ENCODE assay signal across 11 cellular contexts in genomic region chr11:111367411-111368284, GRCh38. TPM values are rescaled to one million over a fixed set of nuclear protein-coding genes. Genes with fewer than 3 reads are reported as not detected.
DNase-seq lines count a peak whose midpoint lies in the region; ATAC-seq, FAIRE-seq and TF ChIP-seq lines count a peak whose summit lies in the region.
"Had no signal": no experiment of that assay in that cellular context is flagged by ENCODE, and none has a peak within 500 bp of the region (broad histone marks: within the 10 kb centered on the region; RNA-seq: fewer than 3 reads in every experiment).

No MANE protein-coding gene starts in this region.

- no peak overlapping the region for H3K4me3 ChIP-seq in pancreas
- no peak overlapping the region for H3K4me3 ChIP-seq in suprapubic skin

- H3K36me3 ChIP-seq in pancreas (no peaks in the 10 kb centered on the region), suprapubic skin (no peaks in the 10 kb centered on the region)

- H3K27ac ChIP-seq in pancreas (peak overlapping the region in 3 of 4 donors; percentile 18 to 82 (median 78)), suprapubic skin (no peak overlapping the region)

- H3K4me1 ChIP-seq in pancreas (peaks cover 48 to 52% (median 48%) of the 10 kb centered on the region in 3 donors), suprapubic skin (no peaks in the 10 kb centered on the region)

- no peak for TF ChIP-seq POLR2A in suprapubic skin (IDR thresholded peaks at IDR 0.05)

- H3K9me3 ChIP-seq in pancreas, result no peaks in the 10 kb centered on the region
- H3K9me3 ChIP-seq in suprapubic skin, result no peaks in the 10 kb centered on the region

- intact Hi-C loops in pancreas (cut with DNase I), result loop anchor here in 1 of 3 donors (10.0 kb wide), 1 partner anchor 57 kb away; no protein-coding TSS in a partner anchor

- in situ Hi-C loops in ACHN (cut with HindIII; ENCODE audit: low pct_ligation_motif_present, low pct_unique_long_range_greater_than_20kb, low sequenced_read_pairs), result no loop called here

- ATAC-seq in GM19025 (IDR thresholded peaks at IDR 0.05; ENCODE audit: low read depth, unreplicated experiment) (peak; percentile 49), GM21786 (IDR thresholded peaks at IDR 0.05; ENCODE audit: unreplicated experiment) (peak; percentile 40), HG03432 (IDR thresholded peaks at IDR 0.05; ENCODE audit: unreplicated experiment) (peak; percentile 60), pancreas (no peak)
- ATAC-seq: PC-3 had no signal

- no peak for TF ChIP-seq EP300 in suprapubic skin (IDR thresholded peaks at IDR 0.05)

- WGBS in pancreas, 2 donors, result 84 to 87% methylated on average over 12 of the region's 12 CpGs
- WGBS in suprapubic skin, result 98% methylated on average over 12 of the region's 12 CpGs

- H3K27me3 ChIP-seq in pancreas (no peaks in the 10 kb centered on the region), suprapubic skin (no peaks in the 10 kb centered on the region)

- TF ChIP-seq CTCF in pancreas (IDR thresholded peaks at IDR 0.05) (no peak), suprapubic skin (IDR thresholded peaks at IDR 0.05) (no peak)

- no peak for FAIRE-seq in pancreas (lab: Jason Lieb, UNC)

- DNase-seq in pancreas (no peak), ACHN (no peak), suprapubic skin (ENCODE audit: low spot score in 2 of 2) (no peak), ecto neural progenitor cell (ENCODE audit: low spot score) (no peak)
- no peak for DNase-seq in activated effector memory CD4-positive, alpha-beta T cell treated with anti-CD3 and anti-CD28 coated beads, Interleukin-2, amount 50 U/mL, for 16 hours
- DNase-seq: cerebellar nuclear complex, PC-3 had no signal

RNA-seq across cellular contexts. Expression of gene POU2AF1, which starts 11.4 kb away (rescaled TPM):
- total RNA-seq in pancreas (1 to 10 TPM in 1 of 6 donors, under 1 TPM in 5; 0.08 to 2.2 (median 0.41) TPM), suprapubic skin (not detected)
- under 1 TPM; 0.19 to 0.73 TPM for polyA plus RNA-seq in pancreas
- total RNA-seq: M059J, PC-3 had no signal

Comparison
In these comparisons a context has a peak if more than half of its experiments do, and no peak if none do; other contexts are left out.
1. ATAC-seq: peak in GM19025 (single experiment), GM21786 (single experiment) and HG03432 (single experiment); none in pancreas (0 of 4).